21 cellular contexts compared by ENCODE assay signal in genomic region chr3:8516783-8517182, GRCh38.
"Had no signal": no experiment of that assay in that cellular context is flagged by ENCODE, and none has a peak within 500 bp of the region (broad histone marks: within the 10 kb centered on the region; RNA-seq: fewer than 3 reads in every experiment).

No MANE protein-coding gene starts in this region.

- H3K4me3 Mint-ChIP-seq: activated naive CD8-positive, alpha-beta T cell; activated T-cell treated with anti-CD3 and anti-CD28 coated beads, Interleukin-2, amount 50 U/mL, for 24 hours; dendritic cell treated with granulocyte-macrophage colony-stimulating factor and Interleukin-4, amounts not matched to agents 40 ng/mL and 50 ng/mL, for 4 days; naive B cell; neural crest cell had no signal

- H3K4me1 Mint-ChIP-seq: naive B cell had no signal

- H3K9me3 Mint-ChIP-seq: dendritic cell treated with granulocyte-macrophage colony-stimulating factor and Interleukin-4, amounts not matched to agents 40 ng/mL and 50 ng/mL, for 4 days had no signal

- H3K27me3 ChIP-seq: adrenal gland, cardiac muscle cell had no signal

- H3K27ac ChIP-seq: cardiac muscle cell had no signal

- H3K27me3 Mint-ChIP-seq: progenitor cell of endocrine pancreas had no signal

- H3K36me3 ChIP-seq: adrenal gland, cardiac muscle cell had no signal

- H3K27ac Mint-ChIP-seq: activated naive CD8-positive, alpha-beta T cell; activated T-cell treated with anti-CD3 and anti-CD28 coated beads, Interleukin-2, amount 50 U/mL, for 24 hours; activated T-helper 2 cell treated with anti-CD3 and anti-CD28 coated beads, Interferon-gamma antibody, Interleukin-2, Interleukin-4, amounts not matched to agents 10 μg/mL and 5 μg/mL and 100 μg/mL, durations not matched to agents 14 hours and 24 hours and 36 hours; naive B cell; progenitor cell of endocrine pancreas had no signal

- DNase-seq: activated CD8-positive, alpha-beta memory T cell treated with anti-CD3 and anti-CD28 coated beads for 24 hours; activated CD8-positive, alpha-beta memory T cell treated with anti-CD3 and anti-CD28 coated beads, Interleukin-2, amount 50 U/mL, for 4 hours; activated naive CD4-positive, alpha-beta T cell; activated T-cell treated with anti-CD3 and anti-CD28 coated beads, Interleukin-2, amount 50 U/mL, for 24 hours; adrenal gland; effector CD4-positive, alpha-beta T cell; foreskin fibroblast; left colon; lower lobe of right lung; mesendoderm; naive B cell; occipital lobe; stimulated activated CD4-positive, alpha-beta T cell treated with anti-CD3 and anti-CD28 coated beads, Interleukin-4, amount 100 ng/mL, for 24 hours; stimulated activated naive CD4-positive, alpha-beta T cell treated with Interleukin-2 at 50 U/mL for 16 hours; T-helper 9 cell had no signal

- ATAC-seq: left colon, lower lobe of right lung had no signal

- H3K4me3 ChIP-seq: adrenal gland, cardiac muscle cell, lower lobe of right lung had no signal

- H3K36me3 Mint-ChIP-seq: activated naive CD8-positive, alpha-beta T cell; naive B cell had no signal

- H3K9me3 ChIP-seq: adrenal gland, lower lobe of right lung had no signal
